In the genomic region with DNA sequence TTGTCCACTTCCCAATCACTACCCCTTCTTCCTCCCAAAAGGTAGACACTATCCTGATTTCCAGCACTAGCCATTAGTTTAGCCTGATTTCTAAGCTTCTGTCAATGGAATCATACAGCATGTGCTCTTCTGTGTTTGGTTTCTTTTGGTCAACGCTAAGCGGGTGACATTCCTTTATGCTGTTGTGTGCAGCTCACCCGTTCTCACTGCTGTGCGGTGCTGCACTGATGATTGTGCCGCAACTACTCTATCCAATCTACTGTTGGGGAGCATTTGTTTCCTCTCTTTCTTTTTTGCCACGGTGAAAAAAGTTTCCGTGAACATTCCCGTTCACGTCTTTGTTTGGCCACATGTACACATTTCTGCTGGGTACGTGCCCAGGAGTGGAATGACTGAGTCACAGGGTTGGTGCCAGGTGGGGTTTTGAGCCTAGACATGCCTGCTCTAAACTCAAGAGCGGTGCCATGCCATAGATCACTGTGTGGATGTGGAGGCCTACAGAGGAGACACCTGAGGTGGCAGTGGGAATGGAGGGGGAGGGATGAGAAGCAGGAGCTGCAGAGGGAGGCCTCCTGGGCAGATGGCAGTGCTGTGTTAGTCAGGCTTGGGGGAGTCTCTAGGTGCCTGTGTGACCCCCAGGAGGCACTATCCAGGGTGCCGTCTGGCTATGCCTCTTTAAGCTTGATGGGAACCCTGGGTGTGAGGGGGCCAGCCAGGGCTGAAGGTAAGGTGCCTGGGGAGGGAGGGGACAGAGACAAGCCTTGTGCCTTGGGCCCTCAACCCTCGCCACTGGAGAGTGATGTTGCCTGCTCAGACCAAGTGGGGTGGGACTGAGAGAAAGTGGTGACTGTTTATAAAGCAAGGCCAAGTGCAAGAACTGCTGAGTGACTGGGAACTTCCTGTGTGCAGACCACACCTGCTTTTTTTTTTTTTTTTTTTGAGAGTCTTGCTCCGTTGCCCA, we compare ENCODE assay signal across 8 cellular contexts. TPM values are rescaled to one million over a fixed set of nuclear protein-coding genes. Genes with fewer than 3 reads are reported as not detected.
A peak's percentile ranks its signal among the peaks of the same experiment; 100 is the strongest.
DNase-seq lines count a peak whose midpoint lies in the region; ATAC-seq and TF ChIP-seq lines count a peak whose summit lies in the region.

No MANE protein-coding gene starts in this region.

- H3K4me1 Mint-ChIP-seq in CD4-positive, alpha-beta T cell (ENCODE audit: low read depth): no peaks in the 10 kb centered on the region

- no peak overlapping the region for H3K4me3 Mint-ChIP-seq in CD4-positive, alpha-beta T cell

- CTCF ChIA-PET in HEK293T (lab: Yijun Ruan, JAX): interaction anchor here (0.7 to 1.8 kb wide), 3 partner anchors 10 to 75 kb away, joined by 3 to 6 read pairs (median 4); no protein-coding TSS in a partner anchor
- CTCF ChIA-PET in CD4-positive, alpha-beta T cell (lab: Charles Lee): interaction anchor here (0.6 kb wide), 1 partner anchor 255 kb away, joined by 3 read pairs; no protein-coding TSS in a partner anchor

- POLR2A ChIA-PET in HEK293T (lab: Yijun Ruan, JAX): interaction anchor here (1.2 to 1.4 kb wide), 3 partner anchors 7 to 72 kb away, joined by 3 to 6 read pairs (median 3); a partner anchor contains a TSS
- POLR2A ChIA-PET in CD4-positive, alpha-beta T cell (lab: Charles Lee): no interaction called here

- DNase-seq in LHCN-M2 (ENCODE audit: low read depth) (peak; percentile 23), fibroblast of lung (ENCODE audit: low read depth in 2 of 2) (peak in 1 of 2 donors; percentile 77), cerebellum (ENCODE audit: low spot score) (no peak), HEK293T (ENCODE audit: extremely low spot score) (no peak)
- DNase-seq in activated CD4-positive, alpha-beta T cell treated with anti-CD3 and anti-CD28 coated beads, Interleukin-2, amount 50 U/mL, for 48 hours: no peak
- DNase-seq in CD4-positive, alpha-beta T cell: no peak

- no peaks in the 10 kb centered on the region for H3K9me2 ChIP-seq in DOHH2 (replicated peaks; ENCODE audit: control insufficient read depth, low read length)

- H3K9me3 Mint-ChIP-seq in CD4-positive, alpha-beta T cell: no peaks in the 10 kb centered on the region

- H3K4me3 ChIP-seq in DOHH2 (ENCODE audit: low read length) (no peak overlapping the region), fibroblast of lung (replicated peaks in 1 of 4; ENCODE audit: control extremely low read depth in 1 of 4, insufficient read depth in 1 of 4, low read depth in 3 of 4, low read length in 4 of 4) (no peak overlapping the region)

- no peak for TF ChIP-seq CTCF in DOHH2 (IDR thresholded peaks at IDR 0.05; ENCODE audit: low read depth, low read length, poor library complexity, severe bottlenecking)
- TF ChIP-seq CTCF in fibroblast of lung (conservative IDR thresholded peaks at IDR 0.05 in 1 of 2, IDR thresholded peaks at IDR 0.05 in 1 of 2; ENCODE audit: low read depth in 1 of 2, low read length in 2 of 2): no peak
- TF ChIP-seq CTCF in CD4-positive, alpha-beta T cell (IDR thresholded peaks at IDR 0.05): no peak

- H3K27ac Mint-ChIP-seq in CD4-positive, alpha-beta T cell: no peak overlapping the region

- no peaks in the 10 kb centered on the region for H3F3A ChIP-seq in DOHH2 (ENCODE audit: control insufficient read depth, insufficient read depth)

- ATAC-seq in GM21528 (IDR thresholded peaks at IDR 0.05; ENCODE audit: low FRiP score, unreplicated experiment): peak; percentile 58
- ATAC-seq in CD4-positive, alpha-beta T cell (ENCODE audit: poor library complexity): no peak

- intact Hi-C loops in CD4-positive, alpha-beta T cell (cut with DNase I, micrococcal nuclease): loop anchor here in 1 of 2 experiments (5.0 kb wide), 1 partner anchor 205 kb away; no protein-coding TSS in a partner anchor

- H3K36me3 ChIP-seq in DOHH2 (ENCODE audit: control insufficient read depth, low read length) (no peaks in the 10 kb centered on the region), fibroblast of lung (ENCODE audit: control insufficient read depth, insufficient read depth, low read length) (no peaks in the 10 kb centered on the region)

- H3K4me2 ChIP-seq in DOHH2 (ENCODE audit: low read length) (peak overlapping the region; percentile 47), fibroblast of lung (ENCODE audit: extremely low read depth, insufficient read depth, low read length) (no peak overlapping the region)

- no peaks in the 10 kb centered on the region for H4K20me1 ChIP-seq in DOHH2 (ENCODE audit: control insufficient read depth, insufficient read depth, low read depth, low read length)
- no peaks in the 10 kb centered on the region for H4K20me1 ChIP-seq in fibroblast of lung (ENCODE audit: control insufficient read depth, extremely low read depth, insufficient read depth, low read length)

- H3K27ac ChIP-seq in DOHH2 (ENCODE audit: low read depth, low read length) (no peak overlapping the region), fibroblast of lung (ENCODE audit: insufficient read depth, low read length) (peak overlapping the region; percentile 85)
- H3K27ac ChIP-seq in CD4-positive, alpha-beta T cell (ENCODE audit: low read depth, low read length): no peak overlapping the region

- H3K36me3 Mint-ChIP-seq in CD4-positive, alpha-beta T cell (ENCODE audit: low read depth): no peaks in the 10 kb centered on the region

- H3K9me3 ChIP-seq in DOHH2 (ENCODE audit: control insufficient read depth, insufficient read depth, low read length) (peaks cover 5% of the 10 kb centered on the region; the same call in 1 of the 2 replicates), fibroblast of lung (ENCODE audit: control insufficient read depth, insufficient read depth, low read depth, low read length) (no peaks in the 10 kb centered on the region)
- no peaks in the 10 kb centered on the region for H3K9me3 ChIP-seq in CD4-positive, alpha-beta T cell (ENCODE audit: control insufficient read depth, low read length)

- H3K4me1 ChIP-seq in DOHH2 (ENCODE audit: control insufficient read depth, low read length) (peaks cover 47% of the 10 kb centered on the region), fibroblast of lung (ENCODE audit: control insufficient read depth, extremely low read depth, insufficient read depth, low read length) (peaks cover 32% of the 10 kb centered on the region)

- peaks cover 4% of the 10 kb centered on the region for H3K27me3 Mint-ChIP-seq in CD4-positive, alpha-beta T cell

- H3K79me2 ChIP-seq in DOHH2 (ENCODE audit: control insufficient read depth, low read length) (no peaks in the 10 kb centered on the region), fibroblast of lung (ENCODE audit: control insufficient read depth, insufficient read depth, low read length) (no peaks in the 10 kb centered on the region)

- no peak overlapping the region for H3K9ac ChIP-seq in fibroblast of lung (ENCODE audit: insufficient read depth, low read length)

- peaks cover 7% of the 10 kb centered on the region for H3K27me3 ChIP-seq in DOHH2 (ENCODE audit: control insufficient read depth, low read length)
- H3K27me3 ChIP-seq in fibroblast of lung (ENCODE audit: control insufficient read depth, insufficient read depth, low read length): no peaks in the 10 kb centered on the region
- peaks cover 6% of the 10 kb centered on the region for H3K27me3 ChIP-seq in CD4-positive, alpha-beta T cell (ENCODE audit: control insufficient read depth, insufficient read depth, low read length)

- no peak overlapping the region for H2AFZ ChIP-seq in fibroblast of lung (ENCODE audit: low read length)

TF ChIP-seq in HEK293T, 16 proteins besides CTCF, POLR2A, EP300 and RAD21:
- no peak for TF ChIP-seq ZNF384 (IDR thresholded peaks at IDR 0.05)
- no peak for TF ChIP-seq LEF1 (IDR thresholded peaks at IDR 0.05; ENCODE audit: borderline replicate concordance)

RNA-seq across cellular contexts. Expression of a gene that starts 11.4 kb away (rescaled TPM):
- total RNA-seq in LHCN-M2 (2014; rRNA removed) (0.06 and 0.46 TPM in 2 replicates), fibroblast of lung (4.1 and 7.8 TPM in 2 replicates), cerebellum (6.9 TPM)
- 0.47 TPM for polyA plus RNA-seq in LHCN-M2 (2012)
- 5.0 and 7.7 TPM in 2 replicates for polyA plus RNA-seq in fibroblast of lung
- 5.4 and 8.2 TPM in 2 replicates for polyA plus RNA-seq in fibroblast of lung (2012)
- polyA minus RNA-seq in fibroblast of lung (ENCODE audit: low replicate concordance): 27.0 and 38.2 TPM in 2 replicates
- 1 to 10 TPM in 1 of 2 experiments, under 1 TPM in 1; 0.99 to 1.3 TPM for total RNA-seq in CD4-positive, alpha-beta T cell
